In the genomic region with DNA sequence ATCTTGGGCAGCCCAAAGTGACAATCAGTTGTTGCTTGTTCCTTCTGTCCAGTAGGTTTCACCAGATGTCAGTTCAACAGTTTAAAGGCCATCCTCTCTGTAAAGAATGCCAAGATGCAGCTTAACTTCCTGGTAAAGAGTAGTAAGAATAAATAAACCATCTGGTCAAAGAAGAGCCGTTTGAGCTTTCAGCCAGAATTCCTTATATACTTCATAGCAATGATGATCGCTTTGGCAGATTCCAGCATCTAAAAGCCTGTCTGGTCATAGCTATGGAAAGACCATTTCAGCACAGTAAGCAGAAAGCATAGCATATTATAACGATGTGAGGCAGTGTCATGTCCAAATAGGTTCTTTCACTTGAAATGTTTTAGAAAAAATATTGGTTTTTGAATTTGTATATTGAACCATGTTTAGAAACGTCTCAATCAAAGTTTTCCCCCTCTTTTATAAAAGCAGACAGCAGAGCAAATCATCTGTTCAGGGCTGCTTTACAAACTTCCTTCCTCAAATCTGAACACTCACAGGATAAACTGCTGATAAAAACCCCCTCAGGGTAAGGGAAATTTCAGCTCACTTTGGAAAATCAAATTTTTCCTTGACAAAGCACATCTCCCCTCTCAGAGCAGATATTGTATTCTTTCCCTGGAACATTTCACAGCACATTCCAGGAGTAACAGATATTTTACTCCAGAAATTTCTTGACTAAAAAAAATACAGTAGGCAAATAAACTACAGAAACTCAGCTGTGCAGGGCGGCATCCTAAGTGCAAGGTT, we compare ENCODE assay signal across 24 cellular contexts.
DNase-seq lines count a peak whose midpoint lies in the region; ATAC-seq and TF ChIP-seq lines count a peak whose summit lies in the region.
"Had no signal": no experiment of that assay in that cellular context is flagged by ENCODE, and none has a peak within 500 bp of the region (broad histone marks: within the 10 kb centered on the region; RNA-seq: fewer than 3 reads in every experiment).

No MANE protein-coding gene starts in this region.

- H3K4me2 ChIP-seq in SK-N-SH (no peak overlapping the region), osteoblast (ENCODE audit: insufficient read depth, low read length) (no peak overlapping the region)

- H3K4me3 ChIP-seq in heart right ventricle (no peak overlapping the region), right atrium auricular region (no peak overlapping the region), SK-N-SH (ENCODE audit: low read depth in 2 of 2, low read length in 1 of 2) (no peak overlapping the region), osteoblast (ENCODE audit: insufficient read depth, low read length) (no peak overlapping the region)
- H3K4me3 ChIP-seq: K562 had no signal

- H3K27me3 ChIP-seq in heart right ventricle (no peaks in the 10 kb centered on the region), right atrium auricular region (no peaks in the 10 kb centered on the region), SK-N-SH (ENCODE audit: insufficient read depth) (no peaks in the 10 kb centered on the region), osteoblast (ENCODE audit: insufficient read depth, low read length) (no peaks in the 10 kb centered on the region)

- TF ChIP-seq CTCF in heart right ventricle (IDR thresholded peaks at IDR 0.05), result no peak
- no peak for TF ChIP-seq CTCF in right atrium auricular region (IDR thresholded peaks at IDR 0.05)
- TF ChIP-seq CTCF in SK-N-SH (IDR thresholded peaks at IDR 0.05), result no peak
- TF ChIP-seq CTCF in osteoblast (IDR thresholded peaks at IDR 0.05; ENCODE audit: extremely low read depth, low read depth, low read length), result no peak

- H3K36me3 ChIP-seq in heart right ventricle (peaks cover 0 to 4% (median 0%) of the 10 kb centered on the region in 9 donors), right atrium auricular region (no peaks in the 10 kb centered on the region), SK-N-SH (replicated peaks in 1 of 2; ENCODE audit: control insufficient read depth in 1 of 2, insufficient read depth in 2 of 2, low read length in 1 of 2) (no peaks in the 10 kb centered on the region), osteoblast (ENCODE audit: insufficient read depth, low read length) (no peaks in the 10 kb centered on the region)

- TF ChIP-seq RAD21 in SK-N-SH (IDR thresholded peaks at IDR 0.05; ENCODE audit: low read length), result no peak

- H3K9me2 ChIP-seq in SK-N-SH, result no peaks in the 10 kb centered on the region

- peak overlapping the region in 7 of 10 donors; percentile 2 to 39 (median 26) for H3K27ac ChIP-seq in heart right ventricle
- H3K27ac ChIP-seq in right atrium auricular region, result no peak overlapping the region
- H3K27ac ChIP-seq in SK-N-SH (ENCODE audit: low read depth in 2 of 2, low read length in 1 of 2), result no peak overlapping the region
- no peak overlapping the region for H3K27ac ChIP-seq in osteoblast (ENCODE audit: low read depth, low read length)
- H3K27ac ChIP-seq: RWPE1 had no signal

- H3K9me3 ChIP-seq in heart right ventricle (no peaks in the 10 kb centered on the region), right atrium auricular region (no peaks in the 10 kb centered on the region), SK-N-SH (no peaks in the 10 kb centered on the region), osteoblast (ENCODE audit: low read depth, low read length) (no peaks in the 10 kb centered on the region)

- TF ChIP-seq EP300 in SK-N-SH (IDR thresholded peaks at IDR 0.05; ENCODE audit: borderline replicate concordance in 1 of 2, low read depth in 1 of 2, low read length in 1 of 2), result no peak

- DNase-seq in heart right ventricle (no peak), right atrium auricular region (ENCODE audit: low spot score) (no peak), SK-N-SH (peak; percentile 32), fibroblast of peridontal ligament (ENCODE audit: extremely low read depth) (peak; percentile 51), osteoblast (ENCODE audit: insufficient read length, low spot score, missing footprints) (peak; percentile 1), SKM-1 (lab: John Stamatoyannopoulos, UW; ENCODE audit: unreplicated experiment) (no peak), ecto neural progenitor cell (ENCODE audit: low spot score) (no peak)
- no peak for DNase-seq in activated CD8-positive, alpha-beta memory T cell treated with anti-CD3 and anti-CD28 coated beads for 24 hours
- DNase-seq: 8988T; AML-193; C1 segment of cervical spinal cord; CD8-positive, alpha-beta T cell; H7; HFFc6; MM.1S; NCI-H1048; NCI-H1436; NCI-H1930; NCI-H510A; NCI-H748 treated with DMSO at 0.1 percent for 48 hours; NK-92 treated with Interleukin-12 subunit alpha and Interleukin-12 subunit beta, amount 100 ng/mL, for 24 hours; SHP77 treated with DMSO at 0.1 percent for 48 hours had no signal

- POLR2A ChIA-PET in SK-N-SH (lab: Yijun Ruan, JAX), result no interaction called here

- H3K79me2 ChIP-seq in SK-N-SH (ENCODE audit: insufficient read depth) (no peaks in the 10 kb centered on the region), osteoblast (ENCODE audit: insufficient read depth, low read length) (no peaks in the 10 kb centered on the region)

- no peaks in the 10 kb centered on the region for H4K20me1 ChIP-seq in SK-N-SH (ENCODE audit: insufficient read depth)
- H4K20me1 ChIP-seq in osteoblast (ENCODE audit: insufficient read depth, low read length), result no peaks in the 10 kb centered on the region

- H3K9ac ChIP-seq in SK-N-SH, result no peak overlapping the region

- 49 to 62% methylated on average over 5 of the region's 5 CpGs for WGBS in heart right ventricle, 2 donors
- 39% methylated on average over 5 of the region's 5 CpGs for WGBS in SK-N-SH (ENCODE audit: low lambda C conversion rate)

- intact Hi-C loops in heart right ventricle (cut with DNase I), result no loop called here

- peak in 3 of 8 donors; percentile 24 to 32 (median 24) for ATAC-seq in heart right ventricle
- ATAC-seq: CD8-positive, alpha-beta T cell; K562 had no signal

- H3K4me1 ChIP-seq in heart right ventricle (peaks cover 0 to 19% (median 3%) of the 10 kb centered on the region in 9 donors), right atrium auricular region (peaks cover 0 to 21% of the 10 kb centered on the region in 2 donors), SK-N-SH (ENCODE audit: control insufficient read depth in 1 of 2, insufficient read depth in 2 of 2, low read depth in 1 of 2, low read length in 1 of 2) (peaks cover 7 to 8% of the 10 kb centered on the region in 2 experiments; a peak in 2 of 4 replicates), osteoblast (ENCODE audit: insufficient read depth, low read length) (peaks cover 11% of the 10 kb centered on the region)

- CTCF ChIA-PET in SK-N-SH (lab: Yijun Ruan, JAX), result interaction anchor here (0.8 to 1.1 kb wide), 2 partner anchors 12 to 99 kb away, joined by 3 read pairs; no protein-coding TSS in a partner anchor

- H2AFZ ChIP-seq in SK-N-SH (ENCODE audit: low read depth) (no peak overlapping the region), osteoblast (ENCODE audit: low read length) (peak overlapping the region; percentile 39)

- H3F3A ChIP-seq in SK-N-SH (replicated peaks; ENCODE audit: insufficient read depth), result no peaks in the 10 kb centered on the region

TF ChIP-seq in SK-N-SH, 30 proteins besides CTCF, POLR2A, EP300 and RAD21:
- TF ChIP-seq, protein P1, sequence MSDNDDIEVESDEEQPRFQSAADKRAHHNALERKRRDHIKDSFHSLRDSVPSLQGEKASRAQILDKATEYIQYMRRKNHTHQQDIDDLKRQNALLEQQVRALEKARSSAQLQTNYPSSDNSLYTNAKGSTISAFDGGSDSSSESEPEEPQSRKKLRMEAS (IDR thresholded peaks at IDR 0.05; ENCODE audit: low read depth), result no peak
- peak; percentile 87 for TF ChIP-seq RCOR1 (IDR thresholded peaks at IDR 0.05; ENCODE audit: low read length)
- no peak for TF ChIP-seq ELF1 (IDR thresholded peaks at IDR 0.05)

Comparison
In these comparisons a context has a peak if more than half of its experiments do, and no peak if none do; other contexts are left out.
1. H3K27ac ChIP-seq: peak in heart right ventricle (7 of 10); none in right atrium auricular region (0 of 2), SK-N-SH (0 of 2) and osteoblast (single experiment).
2. DNase-seq: peak in SK-N-SH (single experiment), fibroblast of peridontal ligament (single experiment) and osteoblast (single experiment); none in heart right ventricle (0 of 2), right atrium auricular region (single experiment), SKM-1 (single experiment), ecto neural progenitor cell (single experiment) and activated CD8-positive, alpha-beta memory T cell treated with anti-CD3 and anti-CD28 coated beads for 24 hours (single experiment).